Comparison of ENCODE assay signal across 21 cellular contexts in genomic region chrX:65241059-65241721, GRCh38.
DNase-seq lines count a peak whose midpoint lies in the region; ATAC-seq, FAIRE-seq and TF ChIP-seq lines count a peak whose summit lies in the region.
"Had no signal": no experiment of that assay in that cellular context is flagged by ENCODE, and none has a peak within 500 bp of the region (broad histone marks: within the 10 kb centered on the region; RNA-seq: fewer than 3 reads in every experiment).

No MANE protein-coding gene starts in this region.

- peaks cover 28% of the 10 kb centered on the region for H3K36me3 Mint-ChIP-seq in natural killer cell treated with Interleukin-12 subunit alpha and Interleukin-12 subunit beta and Interleukin-15 and Interleukin-18, amount 100 ng/mL, for 72 hours

- peak overlapping the region; percentile 70 for H3K4me2 ChIP-seq in HepG2 (ENCODE audit: low read depth, low read length)

- DNase-seq in GM04503 (ENCODE audit: low read depth) = peak; percentile 1
- DNase-seq in adipocyte (ENCODE audit: low read depth) = peak; percentile 1
- peak; percentile 83 for DNase-seq in HepG2 (ENCODE audit: low spot score)
- peak; percentile 20 for DNase-seq in spleen
- no peak for DNase-seq in SKM-1 treated with dmso at 0.1 percent for 144 hours (lab: John Stamatoyannopoulos, UW; ENCODE audit: unreplicated experiment)
- DNase-seq in C1 segment of cervical spinal cord (lab: John Stamatoyannopoulos, UW) = no peak
- no peak for DNase-seq in natural killer cell treated with Interleukin-12 subunit alpha and Interleukin-12 subunit beta and Interleukin-15 and Interleukin-18, amount 100 ng/mL, for 72 hours (ENCODE audit: low spot score)
- DNase-seq: CD4-positive, alpha-beta memory T cell; DMS 273 treated with DMSO at 0.1 percent for 48 hours; HFFc6; Karpas-422; NCI-H1105 treated with DMSO at 0.1 percent for 48 hours; NCI-H187 treated with DMSO at 0.1 percent for 48 hours; NCI-H2171 treated with DMSO at 0.1 percent for 48 hours; NCI-H510A; NCI-H82; Right ventricle myocardium superior had no signal

- peak; percentile 79 for FAIRE-seq in HepG2 (lab: Jason Lieb, UNC)
- FAIRE-seq: H1 had no signal

- H3K36me3 ChIP-seq in adipocyte (ENCODE audit: control insufficient read depth, insufficient read depth, low read length, severe bottlenecking) = no peaks in the 10 kb centered on the region
- no peaks in the 10 kb centered on the region for H3K36me3 ChIP-seq in HepG2 (replicated peaks in 1 of 2; ENCODE audit: control insufficient read depth in 1 of 2, insufficient read depth in 2 of 2, low read length in 2 of 2)
- H3K36me3 ChIP-seq in spleen = no peaks in the 10 kb centered on the region

- H3K4me3 Mint-ChIP-seq in natural killer cell treated with Interleukin-12 subunit alpha and Interleukin-12 subunit beta and Interleukin-15 and Interleukin-18, amount 100 ng/mL, for 72 hours = no peak overlapping the region
- H3K4me3 Mint-ChIP-seq: B cell; CD4-positive, alpha-beta memory T cell; HFFc6 had no signal

- TF ChIP-seq RAD21 in HepG2 (CRISPR knock-in tag; IDR thresholded peaks at IDR 0.05) = no peak

- no peaks in the 10 kb centered on the region for H3K79me2 ChIP-seq in HepG2 (ENCODE audit: insufficient read depth, low read length)

- CTCF ChIA-PET in HepG2 (lab: Yijun Ruan, JAX; ENCODE audit: low intra/inter-chr PET ratio, low total read pairs) = no interaction called here

- peak in 1 of 2 experiments; percentile 42; a peak in 2 of 4 replicates for TF ChIP-seq EP300 in HepG2 (IDR thresholded peaks at IDR 0.05; ENCODE audit: low read depth in 2 of 2, low read length in 2 of 2)
- TF ChIP-seq EP300 in HepG2 (CRISPR knock-in tag; IDR thresholded peaks at IDR 0.05; ENCODE audit: borderline replicate concordance) = no peak

- intact Hi-C loops in HepG2 (cut with micrococcal nuclease; ENCODE audit: unreplicated experiment) = loop anchor here (1.0 to 2.0 kb wide), 2 partner anchors 44 to 210 kb away; no protein-coding TSS in a partner anchor
- intact Hi-C loops in spleen (cut with DNase I; ENCODE audit: low total_unique reads) = no loop called here

- H3K27ac ChIP-seq in HepG2 (ENCODE audit: extremely low read length, insufficient read depth, low read length) (peak overlapping the region; percentile 78), spleen (no peak overlapping the region)

- POLR2A ChIA-PET in HepG2 (lab: Yijun Ruan, JAX) = interaction anchor here (1.1 to 2.3 kb wide), 2 partner anchors 39 to 45 kb away, joined by 3 to 16 read pairs; no protein-coding TSS in a partner anchor

- H3K4me3 ChIP-seq in adipocyte (ENCODE audit: low read length) (no peak overlapping the region), HepG2 (replicated peaks in 1 of 3; ENCODE audit: insufficient read depth in 1 of 3, low read depth in 2 of 3, low read length in 3 of 3) (peak overlapping the region; percentile 30 to 50 (median 38); a peak in 5 of 6 replicates), spleen (no peak overlapping the region)

- H3K9ac ChIP-seq in adipocyte (ENCODE audit: low read length) (no peak overlapping the region), HepG2 (ENCODE audit: insufficient read depth, low read depth, low read length) (peak overlapping the region; percentile 36; the same call in 1 of the 2 replicates)

- H3K27ac Mint-ChIP-seq in natural killer cell treated with Interleukin-12 subunit alpha and Interleukin-12 subunit beta and Interleukin-15 and Interleukin-18, amount 100 ng/mL, for 72 hours = no peak overlapping the region
- H3K27ac Mint-ChIP-seq: B cell; CD4-positive, alpha-beta memory T cell; HFFc6 had no signal

- BruUV-seq in HepG2 (replicated peaks; lab: Mats Ljungman, UMichigan) = no TSS peak

- no peak for TF ChIP-seq CTCF in HepG2 (CRISPR knock-in tag; IDR thresholded peaks at IDR 0.05)
- TF ChIP-seq CTCF in spleen (IDR thresholded peaks at IDR 0.05 in 8 of 11, conservative IDR thresholded peaks at IDR 0.05 in 3 of 11) = no peak

- ATAC-seq in HepG2 (peak; percentile 98), HG03175 (IDR thresholded peaks at IDR 0.05; ENCODE audit: unreplicated experiment) (no peak)
- ATAC-seq in natural killer cell treated with Interleukin-12 subunit alpha and Interleukin-12 subunit beta and Interleukin-15 and Interleukin-18, amount 100 ng/mL, for 72 hours = no peak
- ATAC-seq: Panc1 had no signal

- no peak overlapping the region for H2AFZ ChIP-seq in HepG2 (ENCODE audit: low read length)

- H3K4me1 ChIP-seq in adipocyte (ENCODE audit: control insufficient read depth, insufficient read depth, low read length) = no peaks in the 10 kb centered on the region
- H3K4me1 ChIP-seq in HepG2 (ENCODE audit: insufficient read depth, low read length) = peaks cover 40% of the 10 kb centered on the region
- no peaks in the 10 kb centered on the region for H3K4me1 ChIP-seq in spleen

- peaks cover 32% of the 10 kb centered on the region for H3K9me3 ChIP-seq in adipocyte (ENCODE audit: control insufficient read depth, low read length)
- no peaks in the 10 kb centered on the region for H3K9me3 ChIP-seq in HepG2 (ENCODE audit: low read length)
- peaks cover 9 to 97% (median 57%) of the 10 kb centered on the region in 8 donors for H3K9me3 ChIP-seq in spleen

- in situ Hi-C loops in HepG2 (cut with HindIII; ENCODE audit: extremely low pct_ligation_motif_present, low pct_unique_long_range_greater_than_20kb) = no loop called here

- peaks cover 11% of the 10 kb centered on the region for H3K9me3 Mint-ChIP-seq in natural killer cell treated with Interleukin-12 subunit alpha and Interleukin-12 subunit beta and Interleukin-15 and Interleukin-18, amount 100 ng/mL, for 72 hours

- no peaks in the 10 kb centered on the region for H3K4me1 Mint-ChIP-seq in natural killer cell treated with Interleukin-12 subunit alpha and Interleukin-12 subunit beta and Interleukin-15 and Interleukin-18, amount 100 ng/mL, for 72 hours (ENCODE audit: low read depth in 2 of 2)
- H3K4me1 Mint-ChIP-seq: B cell; CD4-positive, alpha-beta memory T cell had no signal

- no peaks in the 10 kb centered on the region for H4K20me1 ChIP-seq in HepG2 (ENCODE audit: insufficient read depth, low read length)

- no peaks in the 10 kb centered on the region for H3K27me3 Mint-ChIP-seq in natural killer cell treated with Interleukin-12 subunit alpha and Interleukin-12 subunit beta and Interleukin-15 and Interleukin-18, amount 100 ng/mL, for 72 hours
- H3K27me3 Mint-ChIP-seq: B cell; CD4-positive, alpha-beta memory T cell had no signal

- no CpG with 5 or more reads among the region's 4 CpGs for WGBS in HepG2 (ENCODE audit: low lambda C conversion rate)
- 60 to 87% (median 77%) methylated on average over 4 of the region's 4 CpGs for WGBS in spleen, 5 donors

- TF ChIP-seq POLR2A in HepG2 (IDR thresholded peaks at IDR 0.05; ENCODE audit: insufficient read depth in 1 of 2, low read depth in 2 of 2, low read length in 2 of 2) (no peak), spleen (IDR thresholded peaks at IDR 0.05) (no peak)

- H3K27me3 ChIP-seq in adipocyte (replicated peaks; ENCODE audit: control insufficient read depth, insufficient read depth, low read length) (no peaks in the 10 kb centered on the region), HepG2 (ENCODE audit: control insufficient read depth in 1 of 2, insufficient read depth in 2 of 2, low read length in 2 of 2) (no peaks in the 10 kb centered on the region), spleen (replicated peaks in 1 of 7) (no peaks in the 10 kb centered on the region)

TF ChIP-seq in HepG2, 621 proteins besides CTCF, POLR2A, EP300 and RAD21 (continues in another document):
- TF ChIP-seq NFE2L2 (IDR thresholded peaks at IDR 0.05; ENCODE audit: low read length) (no peak), SMC3 (IDR thresholded peaks at IDR 0.05; ENCODE audit: low read length) (no peak), ZNF883 (CRISPR knock-in tag; IDR thresholded peaks at IDR 0.05; ENCODE audit: not compliant biosample characterization) (no peak), SOX6 (IDR thresholded peaks at IDR 0.05) (no peak), SOX6 (CRISPR knock-in tag; IDR thresholded peaks at IDR 0.05) (peak; percentile 76), CHCHD3 (CRISPR knock-in tag; IDR thresholded peaks at IDR 0.05) (no peak), CENPBD1 (CRISPR knock-in tag; IDR thresholded peaks at IDR 0.05; ENCODE audit: borderline replicate concordance, low read depth) (no peak), NAIF1 (CRISPR knock-in tag; IDR thresholded peaks at IDR 0.05; ENCODE audit: borderline replicate concordance) (no peak), PAF1 (CRISPR knock-in tag; IDR thresholded peaks at IDR 0.05) (no peak), NPAS2 (CRISPR knock-in tag; IDR thresholded peaks at IDR 0.05; ENCODE audit: borderline replicate concordance) (no peak), GFI1 (CRISPR knock-in tag; IDR thresholded peaks at IDR 0.05; ENCODE audit: borderline replicate concordance) (peak; percentile 92), HMG20A (CRISPR knock-in tag; IDR thresholded peaks at IDR 0.05; ENCODE audit: borderline replicate concordance) (0 out of 2 replicates have a peak, but pooled peaks have one; percentile 12), ZFP37 (CRISPR knock-in tag; IDR thresholded peaks at IDR 0.05; ENCODE audit: borderline replicate concordance) (no peak), ISL2 (CRISPR knock-in tag; IDR thresholded peaks at IDR 0.05) (0 out of 2 replicates have a peak, but pooled peaks have one; percentile 18)

Comparison
In these comparisons a context has a peak if more than half of its experiments do, and no peak if none do; other contexts are left out.
1. DNase-seq: peak in GM04503 (single experiment), adipocyte (single experiment), HepG2 (single experiment) and spleen (single experiment); none in SKM-1 treated with dmso at 0.1 percent for 144 hours (single experiment), C1 segment of cervical spinal cord (0 of 14) and natural killer cell treated with Interleukin-12 subunit alpha and Interleukin-12 subunit beta and Interleukin-15 and Interleukin-18, amount 100 ng/mL, for 72 hours (single experiment).
2. H3K4me3 ChIP-seq: peak in HepG2 (3 of 3); none in adipocyte (single experiment) and spleen (0 of 8).